ENCODE assay signal across 19 cellular contexts in genomic region chr4:119044919-119045318, GRCh38.
DNase-seq lines count a peak whose midpoint lies in the region; ATAC-seq and TF ChIP-seq lines count a peak whose summit lies in the region.
"Had no signal": no experiment of that assay in that cellular context is flagged by ENCODE, and none has a peak within 500 bp of the region (broad histone marks: within the 10 kb centered on the region; RNA-seq: fewer than 3 reads in every experiment).

No MANE protein-coding gene starts in this region.

- no peaks in the 10 kb centered on the region for H3K9me3 Mint-ChIP-seq in mesothelial cell of epicardium

- no peak overlapping the region for H3K4me2 ChIP-seq in MM.1S (ENCODE audit: low read depth, low read length)
- H3K4me2 ChIP-seq: PC-9 had no signal

- no peak overlapping the region for H2AFZ ChIP-seq in MM.1S (ENCODE audit: low read length)
- H2AFZ ChIP-seq: PC-9 had no signal

- peak overlapping the region; percentile 85 for H3K27ac Mint-ChIP-seq in mesothelial cell of epicardium

- H3K4me3 ChIP-seq in right atrium auricular region (no peak overlapping the region), adipocyte (ENCODE audit: low read length) (no peak overlapping the region), uterus (no peak overlapping the region), MM.1S (ENCODE audit: low read length) (no peak overlapping the region), tibial artery (no peak overlapping the region)
- H3K4me3 ChIP-seq: PC-9, SJCRH30 had no signal

- H3K4me1 ChIP-seq in right atrium auricular region, result peaks cover 0 to 55% of the 10 kb centered on the region in 2 donors
- H3K4me1 ChIP-seq in adipocyte (ENCODE audit: control insufficient read depth, insufficient read depth, low read length), result peaks cover 31% of the 10 kb centered on the region
- peaks cover 0 to 6% of the 10 kb centered on the region in 2 donors for H3K4me1 ChIP-seq in uterus
- H3K4me1 ChIP-seq in MM.1S (ENCODE audit: low read length), result peaks cover 8% of the 10 kb centered on the region
- H3K4me1 ChIP-seq in tibial artery, result peaks cover 0 to 87% (median 50%) of the 10 kb centered on the region in 4 donors

- no peak overlapping the region for H3K4me3 Mint-ChIP-seq in mesothelial cell of epicardium

- no peaks in the 10 kb centered on the region for H4K20me1 ChIP-seq in MM.1S (ENCODE audit: insufficient read depth, low read length)

- H3K36me3 ChIP-seq in right atrium auricular region (no peaks in the 10 kb centered on the region), adipocyte (ENCODE audit: control insufficient read depth, insufficient read depth, low read length, severe bottlenecking) (no peaks in the 10 kb centered on the region), uterus (no peaks in the 10 kb centered on the region), MM.1S (replicated peaks; ENCODE audit: insufficient read depth, low read length) (no peaks in the 10 kb centered on the region), tibial artery (no peaks in the 10 kb centered on the region)
- H3K36me3 ChIP-seq: SJCRH30 had no signal

- no peaks in the 10 kb centered on the region for H3K36me3 Mint-ChIP-seq in mesothelial cell of epicardium

- peak overlapping the region; percentile 16 for H3K9ac ChIP-seq in adipocyte (ENCODE audit: low read length)
- no peak overlapping the region for H3K9ac ChIP-seq in MM.1S (ENCODE audit: low read length)

- TF ChIP-seq POLR2A in uterus (IDR thresholded peaks at IDR 0.05), result no peak

- H3F3A ChIP-seq in MM.1S (ENCODE audit: insufficient read depth, low read length), result no peaks in the 10 kb centered on the region

- TF ChIP-seq CTCF in right atrium auricular region (IDR thresholded peaks at IDR 0.05), result no peak
- no peak for TF ChIP-seq CTCF in mesothelial cell of epicardium (IDR thresholded peaks at IDR 0.05; ENCODE audit: unreplicated experiment)
- no peak for TF ChIP-seq CTCF in uterus (IDR thresholded peaks at IDR 0.05)
- no peak for TF ChIP-seq CTCF in MM.1S (IDR thresholded peaks at IDR 0.05; ENCODE audit: low read length)
- TF ChIP-seq CTCF in tibial artery (IDR thresholded peaks at IDR 0.05), result no peak

- no peaks in the 10 kb centered on the region for H3K79me2 ChIP-seq in MM.1S (ENCODE audit: low read length)

- DNase-seq in right atrium auricular region (ENCODE audit: low spot score), result no peak
- DNase-seq in left cardiac atrium, result no peak
- DNase-seq in adipocyte (ENCODE audit: low read depth), result no peak
- no peak for DNase-seq in mesothelial cell of epicardium (ENCODE audit: low spot score in 2 of 2, unreplicated experiment in 2 of 2)
- no peak for DNase-seq in uterus
- DNase-seq in stimulated activated CD4-positive, alpha-beta T cell treated with anti-CD3 and anti-CD28 coated beads, Interleukin-4, amount 100 ng/mL, for 1 hour, result no peak
- DNase-seq in MM.1S, result no peak
- DNase-seq in tibial artery, result no peak
- DNase-seq: ACHN, KBM-7, MV-4-11, NCI-H187, NCI-H2107, NCI-H510A treated with DMSO at 0.1 percent for 48 hours, NCI-H774, PC-9, SJCRH30 had no signal

- H3K27me3 ChIP-seq in right atrium auricular region (no peaks in the 10 kb centered on the region), adipocyte (replicated peaks; ENCODE audit: control insufficient read depth, insufficient read depth, low read length) (no peaks in the 10 kb centered on the region), uterus (no peaks in the 10 kb centered on the region), MM.1S (replicated peaks; ENCODE audit: insufficient read depth, low read length) (no peaks in the 10 kb centered on the region), tibial artery (no peaks in the 10 kb centered on the region)
- H3K27me3 ChIP-seq: SJCRH30 had no signal

- ATAC-seq in left cardiac atrium, result no peak

- H3K9me3 ChIP-seq in right atrium auricular region (no peaks in the 10 kb centered on the region), adipocyte (ENCODE audit: control insufficient read depth, low read length) (no peaks in the 10 kb centered on the region), uterus (no peaks in the 10 kb centered on the region), MM.1S (replicated peaks; ENCODE audit: insufficient read depth, low read length) (no peaks in the 10 kb centered on the region), tibial artery (no peaks in the 10 kb centered on the region)
- H3K9me3 ChIP-seq: SJCRH30 had no signal

- H3K27me3 Mint-ChIP-seq in mesothelial cell of epicardium (ENCODE audit: low read depth), result no peaks in the 10 kb centered on the region

- H3K4me1 Mint-ChIP-seq in mesothelial cell of epicardium, result peaks cover 56% of the 10 kb centered on the region

- no peaks in the 10 kb centered on the region for H3K9me2 ChIP-seq in MM.1S (replicated peaks; ENCODE audit: insufficient read depth, low read length)

- H3K27ac ChIP-seq in right atrium auricular region, result peak overlapping the region; percentile 74 to 90
- H3K27ac ChIP-seq in uterus, result peak overlapping the region; percentile 4 to 99
- H3K27ac ChIP-seq in MM.1S (ENCODE audit: low read length), result no peak overlapping the region
- peak overlapping the region in 1 of 2 donors; percentile 91 for H3K27ac ChIP-seq in tibial artery
- H3K27ac ChIP-seq: C4-2B, PC-9, RWPE1, SJCRH30 had no signal

- intact Hi-C loops in left cardiac atrium (cut with DNase I) (loop anchor here (5.0 to 10.0 kb wide), 2 partner anchors 90 to 242 kb away; partner anchors contain the start of gene MYOZ2 (in 1 of the 2)), uterus (cut with DNase I; ENCODE audit: low total_unique reads) (no loop called here), tibial artery (cut with DNase I; ENCODE audit: low total_unique reads) (loop anchor here (5.0 to 10.0 kb wide), 3 partner anchors 63 to 240 kb away; partner anchors contain the start of gene USP53)
